Comparison of ENCODE assay signal across 21 cellular contexts in genomic region chr5:180598316-180598701, GRCh38. TPM values are rescaled to one million over a fixed set of nuclear protein-coding genes. Genes with fewer than 3 reads are reported as not detected.
DNase-seq lines count a peak whose midpoint lies in the region; ATAC-seq and TF ChIP-seq lines count a peak whose summit lies in the region.
"Had no signal": no experiment of that assay in that cellular context is flagged by ENCODE, and none has a peak within 500 bp of the region (broad histone marks: within the 10 kb centered on the region; RNA-seq: fewer than 3 reads in every experiment).

No MANE protein-coding gene starts in this region.

- no peak for TF ChIP-seq POLR2A in stomach (IDR thresholded peaks at IDR 0.05)

- H3K36me3 Mint-ChIP-seq in activated T-helper 1 cell treated with anti-CD3 and anti-CD28 coated beads, Interleukin-12 subunit alpha, Interleukin-12 subunit beta, Interleukin-2, Interleukin-4 antibody, amounts not matched to agents 30 ng/mL and 10 ng/mL and 1 ng/mL, durations not matched to agents 14 hours and 24 hours and 36 hours (ENCODE audit: low read depth) = no peaks in the 10 kb centered on the region
- H3K36me3 Mint-ChIP-seq: activated naive CD8-positive, alpha-beta T cell; IgD-negative memory B cell had no signal

- POLR2A ChIA-PET in GM10248 (lab: Yijun Ruan, JAX) = no interaction called here

- no peaks in the 10 kb centered on the region for H3K36me3 ChIP-seq in stomach
- H3K36me3 ChIP-seq: neutrophil had no signal

- no peaks in the 10 kb centered on the region for H3K9me3 ChIP-seq in stomach
- H3K9me3 ChIP-seq: neutrophil had no signal

- WGBS in stomach, 5 donors = 68 to 92% (median 80%) methylated on average over 9 of the region's 9 CpGs

- H3K4me1 ChIP-seq in stomach = peaks cover 7 to 18% (median 9%) of the 10 kb centered on the region in 4 donors

- intact Hi-C loops in stomach (cut with DNase I; ENCODE audit: low total_unique reads) = no loop called here
- intact Hi-C loops in activated T-helper 1 cell treated with anti-CD3 and anti-CD28 coated beads, Interleukin-12 subunit alpha, Interleukin-12 subunit beta, Interleukin-2, Interleukin-4 antibody, amounts not matched to agents 30 ng/mL and 10 ng/mL and 1 ng/mL, durations not matched to agents 14 hours and 24 hours and 36 hours (cut with micrococcal nuclease) = no loop called here

- no peaks in the 10 kb centered on the region for H3K9me3 Mint-ChIP-seq in activated T-helper 1 cell treated with anti-CD3 and anti-CD28 coated beads, Interleukin-12 subunit alpha, Interleukin-12 subunit beta, Interleukin-2, Interleukin-4 antibody, amounts not matched to agents 30 ng/mL and 10 ng/mL and 1 ng/mL, durations not matched to agents 14 hours and 24 hours and 36 hours

- TF ChIP-seq EP300 in stomach (IDR thresholded peaks at IDR 0.05) = no peak

- no peak overlapping the region for H3K27ac Mint-ChIP-seq in activated T-helper 1 cell treated with anti-CD3 and anti-CD28 coated beads, Interleukin-12 subunit alpha, Interleukin-12 subunit beta, Interleukin-2, Interleukin-4 antibody, amounts not matched to agents 30 ng/mL and 10 ng/mL and 1 ng/mL, durations not matched to agents 14 hours and 24 hours and 36 hours
- H3K27ac Mint-ChIP-seq: activated naive CD8-positive, alpha-beta T cell; HFFc6 had no signal

- no peak overlapping the region for H3K4me3 Mint-ChIP-seq in activated T-helper 1 cell treated with anti-CD3 and anti-CD28 coated beads, Interleukin-12 subunit alpha, Interleukin-12 subunit beta, Interleukin-2, Interleukin-4 antibody, amounts not matched to agents 30 ng/mL and 10 ng/mL and 1 ng/mL, durations not matched to agents 14 hours and 24 hours and 36 hours
- H3K4me3 Mint-ChIP-seq: activated naive CD8-positive, alpha-beta T cell; HFFc6; IgD-negative memory B cell had no signal

- no peak for ATAC-seq in HG02759 (IDR thresholded peaks at IDR 0.05; ENCODE audit: unreplicated experiment)

- DNase-seq in activated CD8-positive, alpha-beta memory T cell treated with anti-CD3 and anti-CD28 coated beads, Interleukin-2, amount 50 U/mL, for 48 hours = peak; percentile 45
- DNase-seq in activated CD8-positive, alpha-beta memory T cell treated with anti-CD3 and anti-CD28 coated beads, Interleukin-2, amount 50 U/mL, for 4 hours = no peak
- DNase-seq in GM10248 (ENCODE audit: extremely low spot score) (peak; percentile 9), coronary artery (ENCODE audit: low spot score) (peak; percentile 55), stomach (peak; percentile 2), hippocampal formation (lab: John Stamatoyannopoulos, UW) (no peak)
- DNase-seq in activated T-helper 1 cell treated with anti-CD3 and anti-CD28 coated beads, Interleukin-12 subunit alpha, Interleukin-12 subunit beta, Interleukin-2, Interleukin-4 antibody, amounts not matched to agents 30 ng/mL and 10 ng/mL and 1 ng/mL, durations not matched to agents 14 hours and 24 hours and 36 hours (ENCODE audit: low spot score) = no peak
- DNase-seq: activated CD4-positive, alpha-beta T cell treated with anti-CD3 and anti-CD28 coated beads, Interleukin-2, amount 50 U/mL, for 4 hours; activated T-cell treated with anti-CD3 and anti-CD28 coated beads, Interleukin-2, amount 50 U/mL, for 1 hour; HFFc6; NCI-H1105 treated with DMSO at 0.1 percent for 48 hours; NCI-H2029 treated with DMSO at 0.1 percent for 48 hours; NCI-H345; T-helper 9 cell had no signal

- H3K27ac ChIP-seq in coronary artery = no peak overlapping the region
- H3K27ac ChIP-seq in stomach = no peak overlapping the region
- H3K27ac ChIP-seq: neutrophil had no signal

- no peaks in the 10 kb centered on the region for H3K27me3 Mint-ChIP-seq in activated T-helper 1 cell treated with anti-CD3 and anti-CD28 coated beads, Interleukin-12 subunit alpha, Interleukin-12 subunit beta, Interleukin-2, Interleukin-4 antibody, amounts not matched to agents 30 ng/mL and 10 ng/mL and 1 ng/mL, durations not matched to agents 14 hours and 24 hours and 36 hours (ENCODE audit: insufficient read depth)

- CTCF ChIA-PET in GM10248 (lab: Yijun Ruan, JAX) = no interaction called here

- TF ChIP-seq CTCF in GM10248 (IDR thresholded peaks at IDR 0.05; ENCODE audit: control extremely low read depth, extremely low read depth, low read depth, missing control alignments) (no peak), coronary artery (IDR thresholded peaks at IDR 0.05) (no peak), stomach (IDR thresholded peaks at IDR 0.05) (no peak)

- H3K4me3 ChIP-seq in coronary artery = no peak overlapping the region
- no peak overlapping the region for H3K4me3 ChIP-seq in stomach

- peaks cover 0 to 15% (median 0%) of the 10 kb centered on the region in 3 donors for H3K27me3 ChIP-seq in stomach

- H3K4me1 Mint-ChIP-seq in activated T-helper 1 cell treated with anti-CD3 and anti-CD28 coated beads, Interleukin-12 subunit alpha, Interleukin-12 subunit beta, Interleukin-2, Interleukin-4 antibody, amounts not matched to agents 30 ng/mL and 10 ng/mL and 1 ng/mL, durations not matched to agents 14 hours and 24 hours and 36 hours (ENCODE audit: low read depth) = no peaks in the 10 kb centered on the region
- H3K4me1 Mint-ChIP-seq: IgD-negative memory B cell had no signal

RNA-seq across cellular contexts. Expression of gene SCGB3A1, which starts 7.0 kb away (rescaled TPM):
- total RNA-seq in stomach = 100 to 1,000 TPM in 1 of 5 donors, not detected in 4; 785 TPM
- 10 to 100 TPM in 1 of 3 donors, 1 to 10 TPM in 1, not detected in 1; 3.7 to 35.3 TPM for polyA plus RNA-seq in stomach
- total RNA-seq in activated T-helper 1 cell treated with anti-CD3 and anti-CD28 coated beads, Interleukin-12 subunit alpha, Interleukin-12 subunit beta, Interleukin-2, Interleukin-4 antibody, amounts not matched to agents 30 ng/mL and 10 ng/mL and 1 ng/mL, durations not matched to agents 14 hours and 24 hours and 36 hours = not detected in 2 replicates
- total RNA-seq: glomerular endothelial cell, HFFc6, pulmonary artery endothelial cell had no signal
- polyA plus RNA-seq: BJ, IgD-negative memory B cell had no signal

RNA-seq across cellular contexts. Expression of gene FLT4, which starts 51.1 kb away (rescaled TPM):
- total RNA-seq in stomach = 1 to 10 TPM; 1.6 to 9.5 (median 6.4) TPM
- polyA plus RNA-seq in stomach = 1 to 10 TPM in 2 of 3 donors, under 1 TPM in 1; 0.93 to 1.8 (median 1.1) TPM
- 0.86 and 1.8 TPM in 2 replicates for total RNA-seq in activated T-helper 1 cell treated with anti-CD3 and anti-CD28 coated beads, Interleukin-12 subunit alpha, Interleukin-12 subunit beta, Interleukin-2, Interleukin-4 antibody, amounts not matched to agents 30 ng/mL and 10 ng/mL and 1 ng/mL, durations not matched to agents 14 hours and 24 hours and 36 hours
- total RNA-seq: HFFc6 had no signal

Comparison
In these comparisons a context has a peak if more than half of its experiments do, and no peak if none do; other contexts are left out.
1. DNase-seq: peak in activated CD8-positive, alpha-beta memory T cell treated with anti-CD3 and anti-CD28 coated beads, Interleukin-2, amount 50 U/mL, for 48 hours (single experiment), GM10248 (single experiment), coronary artery (single experiment) and stomach (single experiment); none in activated CD8-positive, alpha-beta memory T cell treated with anti-CD3 and anti-CD28 coated beads, Interleukin-2, amount 50 U/mL, for 4 hours (single experiment), activated T-helper 1 cell treated with anti-CD3 and anti-CD28 coated beads, Interleukin-12 subunit alpha, Interleukin-12 subunit beta, Interleukin-2, Interleukin-4 antibody, amounts not matched to agents 30 ng/mL and 10 ng/mL and 1 ng/mL, durations not matched to agents 14 hours and 24 hours and 36 hours (single experiment) and hippocampal formation (0 of 2).